In the genomic region with DNA sequence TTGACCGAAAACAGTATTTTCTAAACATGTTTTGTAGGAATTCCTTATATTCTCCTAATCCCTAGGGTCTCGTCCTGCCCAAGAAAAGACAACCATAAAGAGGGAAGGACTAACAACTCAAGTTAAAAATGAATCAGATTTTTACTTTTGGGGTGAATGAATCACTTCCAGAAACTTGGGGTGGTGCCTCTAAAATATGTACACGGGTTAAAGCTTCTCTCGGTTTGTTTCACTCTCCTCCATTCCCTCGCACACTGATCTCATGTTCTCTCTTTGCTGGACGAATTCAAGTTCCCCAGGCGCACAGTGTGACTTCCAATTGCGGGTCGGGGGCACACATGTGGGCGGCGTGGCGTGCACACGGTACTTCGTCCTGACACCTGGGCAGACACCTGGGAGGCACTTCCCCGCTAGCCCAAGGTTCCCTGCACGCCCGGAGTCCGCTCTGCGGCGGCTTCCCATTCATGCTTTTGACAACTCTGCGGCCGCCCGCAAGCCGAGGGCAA, we compare ENCODE assay signal across 8 cellular contexts. TPM values are rescaled to one million over a fixed set of nuclear protein-coding genes. Genes with fewer than 3 reads are reported as not detected.
DNase-seq lines count a peak whose midpoint lies in the region; ATAC-seq, FAIRE-seq and TF ChIP-seq lines count a peak whose summit lies in the region.

No MANE protein-coding gene starts in this region.

- TF ChIP-seq CTCF in kidney (IDR thresholded peaks at IDR 0.05; ENCODE audit: borderline replicate concordance, extremely low read depth, insufficient read depth) = no peak
- TF ChIP-seq CTCF in testis (IDR thresholded peaks at IDR 0.05) = no peak

- FAIRE-seq in GM12891 (lab: Jason Lieb, UNC) = peak; percentile 13
- no peak for FAIRE-seq in kidney (lab: Jason Lieb, UNC)

- TF ChIP-seq POLR2A in GM12891 (IDR thresholded peaks at IDR 0.05; ENCODE audit: low read depth, low read length) (no peak), testis (IDR thresholded peaks at IDR 0.05) (no peak)

- DNase-seq in GM12891 (ENCODE audit: insufficient read length, low spot score) (peak; percentile 25), kidney (no peak), testis (no peak), NCI-H748 treated with DMSO at 0.1 percent for 48 hours (lab: John Stamatoyannopoulos, UW) (no peak)
- DNase-seq in activated naive CD4-positive, alpha-beta T cell treated with anti-CD3 and anti-CD28 coated beads, Interleukin-2, amount 50 U/mL, for 72 hours (ENCODE audit: low spot score in 2 of 2) = peak in 1 of 2 donors; percentile 50

- H3K4me1 ChIP-seq in kidney (ENCODE audit: control insufficient read depth in 1 of 2, insufficient read depth in 1 of 2, low read depth in 1 of 2, low read length in 2 of 2) = peaks cover 0 to 7% of the 10 kb centered on the region in 2 donors
- H3K4me1 ChIP-seq in testis = peaks cover 18% of the 10 kb centered on the region

- H3K36me3 Mint-ChIP-seq in activated naive CD4-positive, alpha-beta T cell treated with anti-CD3 and anti-CD28 coated beads, Interleukin-2, amount 50 U/mL, for 72 hours = peaks cover 2 to 11% of the 10 kb centered on the region in 2 donors

- H3K27me3 ChIP-seq in testis = no peaks in the 10 kb centered on the region

- peak overlapping the region; percentile 58 to 62 for H3K9ac ChIP-seq in kidney (ENCODE audit: low read length in 2 of 2)

- 2 to 6% methylated on average over 12 to 24 of the region's 24 CpGs for WGBS in testis, 2 donors

- H3K9me3 ChIP-seq in kidney (ENCODE audit: control insufficient read depth in 1 of 2, low read length in 2 of 2) (no peaks in the 10 kb centered on the region), testis (no peaks in the 10 kb centered on the region)

- peak overlapping the region; percentile 73 to 80 for H3K4me3 ChIP-seq in kidney (ENCODE audit: low read length in 2 of 2)
- H3K4me3 ChIP-seq in testis = peak overlapping the region; percentile 82 to 92

- intact Hi-C loops in kidney (cut with DNase I) (no loop called here), testis (cut with DNase I; ENCODE audit: low total_unique reads) (no loop called here)

- H3K36me3 ChIP-seq in kidney (ENCODE audit: control insufficient read depth in 1 of 2, insufficient read depth in 2 of 2, low read length in 2 of 2) (peaks cover 0 to 8% of the 10 kb centered on the region in 2 donors), testis (ENCODE audit: low read depth, missing control alignments) (no peaks in the 10 kb centered on the region)

- H3K27ac ChIP-seq in kidney (ENCODE audit: low read depth in 2 of 2, low read length in 2 of 2) (peak overlapping the region; percentile 89 to 90), testis (peak overlapping the region; percentile 91 to 98)

- ATAC-seq in HG03066 (IDR thresholded peaks at IDR 0.05; ENCODE audit: low read depth, unreplicated experiment) = peak; percentile 22
- ATAC-seq in activated naive CD4-positive, alpha-beta T cell treated with anti-CD3 and anti-CD28 coated beads, Interleukin-2, amount 50 U/mL, for 72 hours = peak; percentile 71 to 74
- no peak for ATAC-seq in HG02938 (IDR thresholded peaks at IDR 0.05; ENCODE audit: unreplicated experiment)
- ATAC-seq in HG02642 (IDR thresholded peaks at IDR 0.05; ENCODE audit: poor library complexity, unreplicated experiment) = no peak

- no peaks in the 10 kb centered on the region for H3K9me3 Mint-ChIP-seq in activated naive CD4-positive, alpha-beta T cell treated with anti-CD3 and anti-CD28 coated beads, Interleukin-2, amount 50 U/mL, for 72 hours

- peak overlapping the region; percentile 92 to 96 for H3K27ac Mint-ChIP-seq in activated naive CD4-positive, alpha-beta T cell treated with anti-CD3 and anti-CD28 coated beads, Interleukin-2, amount 50 U/mL, for 72 hours

TF ChIP-seq in GM12891, 5 proteins besides CTCF, POLR2A, EP300 and RAD21:
- TF ChIP-seq PAX5 (IDR thresholded peaks at IDR 0.05; ENCODE audit: insufficient read depth, low read length, severe bottlenecking) = no peak
- no peak for TF ChIP-seq SPI1 (IDR thresholded peaks at IDR 0.05; ENCODE audit: low read depth, low read length)
- TF ChIP-seq POLR2AphosphoS5 (IDR thresholded peaks at IDR 0.05; ENCODE audit: low read depth, low read length) = no peak
- no peak for TF ChIP-seq TAF1 (IDR thresholded peaks at IDR 0.05; ENCODE audit: low read depth, low read length)
- no peak for TF ChIP-seq POU2F2 (IDR thresholded peaks at IDR 0.05; ENCODE audit: low read depth, low read length)

RNA-seq across cellular contexts. Expression of gene SCAANT1, which starts 0.7 kb away (rescaled TPM):
- not detected for polyA plus RNA-seq in GM12891 (2012; ENCODE audit: low read depth, missing spikeins)
- not detected for total RNA-seq in activated naive CD4-positive, alpha-beta T cell treated with anti-CD3 and anti-CD28 coated beads, Interleukin-2, amount 50 U/mL, for 72 hours
- total RNA-seq in kidney (not detected), testis (not detected)
- polyA plus RNA-seq in kidney (ENCODE audit: insufficient read depth, low read depth, low replicate concordance) (not detected), testis (ENCODE audit: insufficient read depth, low read depth, low replicate concordance) (4.4 TPM)

RNA-seq across cellular contexts. Expression of gene ATXN7, which starts 47.8 kb away (rescaled TPM):
- 4.7 TPM for polyA plus RNA-seq in GM12891 (2012; ENCODE audit: low read depth, missing spikeins)
- total RNA-seq in activated naive CD4-positive, alpha-beta T cell treated with anti-CD3 and anti-CD28 coated beads, Interleukin-2, amount 50 U/mL, for 72 hours = 10 to 100 TPM; 28.6 to 54.9 TPM
- total RNA-seq in kidney (36.4 TPM), testis (10 to 100 TPM; 46.0 to 47.6 TPM)
- polyA plus RNA-seq in kidney (ENCODE audit: insufficient read depth, low read depth, low replicate concordance) (1.4 TPM), testis (ENCODE audit: insufficient read depth, low read depth, low replicate concordance) (30.9 TPM)

RNA-seq across cellular contexts. Expression of gene THOC7, which starts 47.8 kb away (rescaled TPM):
- polyA plus RNA-seq in GM12891 (2012; ENCODE audit: low read depth, missing spikeins) = 95.4 TPM
- 10 to 100 TPM; 15.6 to 89.2 TPM for total RNA-seq in activated naive CD4-positive, alpha-beta T cell treated with anti-CD3 and anti-CD28 coated beads, Interleukin-2, amount 50 U/mL, for 72 hours
- 55.2 TPM for total RNA-seq in kidney
- polyA plus RNA-seq in kidney (ENCODE audit: insufficient read depth, low read depth, low replicate concordance) = 99.5 TPM
- 10 to 100 TPM; 22.5 to 42.9 TPM for total RNA-seq in testis
- 85.5 TPM for polyA plus RNA-seq in testis (ENCODE audit: insufficient read depth, low read depth, low replicate concordance)

Comparison
In these comparisons a context has a peak if more than half of its experiments do, and no peak if none do; other contexts are left out.
1. ATAC-seq: peak in HG03066 (single experiment) and activated naive CD4-positive, alpha-beta T cell treated with anti-CD3 and anti-CD28 coated beads, Interleukin-2, amount 50 U/mL, for 72 hours (2 of 2); none in HG02938 (single experiment) and HG02642 (single experiment).